In genomic region chr17:77436481-77436880, GRCh38 we compare ENCODE assay signal across 8 cellular contexts.
DNase-seq lines count a peak whose midpoint lies in the region; ATAC-seq, FAIRE-seq and TF ChIP-seq lines count a peak whose summit lies in the region.

No MANE protein-coding gene starts in this region.

- peak overlapping the region; percentile 91 for H3K4me3 Mint-ChIP-seq in activated naive CD4-positive, alpha-beta T cell treated with anti-CD3 and anti-CD28 coated beads, Interleukin-2, amount 10 ng/mL, durations not matched to agents 7 days and 5 days
- H3K4me3 Mint-ChIP-seq in activated T-cell treated with anti-CD3 and anti-CD28 coated beads, Interleukin-2, amount 50 U/mL, for 72 hours = peak overlapping the region; percentile 76 to 90

- CTCF ChIA-PET in activated naive CD4-positive, alpha-beta T cell treated with anti-CD3 and anti-CD28 coated beads, Interleukin-2, amount 10 ng/mL, durations not matched to agents 7 days and 5 days (lab: Charles Lee) = interaction anchor here (1.3 to 13.6 kb wide), 4 partner anchors 8 to 56 kb away, joined by 3 to 119 read pairs (median 6); no protein-coding TSS in a partner anchor

- peaks cover 57% of the 10 kb centered on the region for H3K36me3 Mint-ChIP-seq in activated naive CD4-positive, alpha-beta T cell treated with anti-CD3 and anti-CD28 coated beads, Interleukin-2, amount 10 ng/mL, durations not matched to agents 7 days and 5 days
- H3K36me3 Mint-ChIP-seq in activated naive CD4-positive, alpha-beta T cell treated with anti-CD3 and anti-CD28 coated beads, Interleukin-2, amount 50 U/mL, for 72 hours = peaks cover 11 to 15% of the 10 kb centered on the region in 2 donors
- peaks cover 0 to 2% of the 10 kb centered on the region in 2 donors for H3K36me3 Mint-ChIP-seq in activated T-cell treated with anti-CD3 and anti-CD28 coated beads, Interleukin-2, amount 50 U/mL, for 72 hours (ENCODE audit: insufficient read depth in 2 of 2)

- FAIRE-seq in pancreas (lab: Jason Lieb, UNC) = no peak

- H3K27me3 ChIP-seq in iPS-20b (ENCODE audit: insufficient read depth, low read length) (no peaks in the 10 kb centered on the region), stomach smooth muscle (ENCODE audit: control insufficient read depth in 1 of 2, insufficient read depth in 2 of 2, low read length in 2 of 2) (no peaks in the 10 kb centered on the region), pancreas (no peaks in the 10 kb centered on the region)

- H3K27ac ChIP-seq in iPS-20b (ENCODE audit: low read length) (no peak overlapping the region), stomach smooth muscle (ENCODE audit: low read length) (peak overlapping the region; percentile 62), pancreas (no peak overlapping the region)

- H3K4me1 Mint-ChIP-seq in activated naive CD4-positive, alpha-beta T cell treated with anti-CD3 and anti-CD28 coated beads, Interleukin-2, amount 10 ng/mL, durations not matched to agents 7 days and 5 days = peaks cover 97% of the 10 kb centered on the region
- H3K4me1 Mint-ChIP-seq in activated T-cell treated with anti-CD3 and anti-CD28 coated beads, Interleukin-2, amount 50 U/mL, for 72 hours (ENCODE audit: low read depth) = peaks cover 100% of the 10 kb centered on the region

- H3K4me3 ChIP-seq in iPS-20b (ENCODE audit: low read length) (peak overlapping the region; percentile 44; the same call in 1 of the 2 replicates), stomach smooth muscle (ENCODE audit: low read length in 2 of 2) (peak overlapping the region in 1 of 2 donors; percentile 22), pancreas (no peak overlapping the region)

- no peak for DNase-seq in activated naive CD4-positive, alpha-beta T cell treated with anti-CD3 and anti-CD28 coated beads, Interleukin-2, amount 10 ng/mL, durations not matched to agents 7 days and 5 days
- DNase-seq in activated naive CD4-positive, alpha-beta T cell treated with anti-CD3 and anti-CD28 coated beads, Interleukin-2, amount 50 U/mL, for 72 hours (ENCODE audit: low spot score in 2 of 2) = no peak
- DNase-seq in activated T-cell treated with anti-CD3 and anti-CD28 coated beads, Interleukin-2, amount 50 U/mL, for 72 hours = no peak
- DNase-seq in COLO668 (lab: John Stamatoyannopoulos, UW; ENCODE audit: unreplicated experiment) (no peak), amygdala (lab: John Stamatoyannopoulos, UW) (no peak), pancreas (no peak)

- H3K4me1 ChIP-seq in iPS-20b (ENCODE audit: insufficient read depth, low read length) = peaks cover 17% of the 10 kb centered on the region
- peaks cover 87% of the 10 kb centered on the region for H3K4me1 ChIP-seq in stomach smooth muscle (ENCODE audit: control insufficient read depth, insufficient read depth, low read length)
- H3K4me1 ChIP-seq in pancreas = peaks cover 0 to 10% (median 0%) of the 10 kb centered on the region in 3 donors

- intact Hi-C loops in pancreas (cut with DNase I) = no loop called here

- no peaks in the 10 kb centered on the region for H3K9me3 ChIP-seq in iPS-20b (ENCODE audit: insufficient read depth, low read depth, low read length)
- H3K9me3 ChIP-seq in stomach smooth muscle (ENCODE audit: control insufficient read depth in 2 of 2, low read length in 2 of 2) = no peaks in the 10 kb centered on the region
- no peaks in the 10 kb centered on the region for H3K9me3 ChIP-seq in pancreas

- H3K36me3 ChIP-seq in iPS-20b (ENCODE audit: insufficient read depth, low read depth, low read length) (no peaks in the 10 kb centered on the region), stomach smooth muscle (ENCODE audit: control insufficient read depth in 2 of 2, insufficient read depth in 2 of 2, low read length in 2 of 2) (peaks cover 0 to 3% of the 10 kb centered on the region in 2 donors), pancreas (no peaks in the 10 kb centered on the region)

- no peak for ATAC-seq in activated naive CD4-positive, alpha-beta T cell treated with anti-CD3 and anti-CD28 coated beads, Interleukin-2, amount 50 U/mL, for 72 hours
- ATAC-seq in activated T-cell treated with anti-CD3 and anti-CD28 coated beads, Interleukin-2, amount 50 U/mL, for 72 hours (replicated peaks in 1 of 2) = no peak
- no peak for ATAC-seq in pancreas

- no peak for TF ChIP-seq CTCF in pancreas (IDR thresholded peaks at IDR 0.05)

- H3K27ac Mint-ChIP-seq in activated naive CD4-positive, alpha-beta T cell treated with anti-CD3 and anti-CD28 coated beads, Interleukin-2, amount 10 ng/mL, durations not matched to agents 7 days and 5 days = peak overlapping the region; percentile 98
- peak overlapping the region in 1 of 2 donors; percentile 90 for H3K27ac Mint-ChIP-seq in activated naive CD4-positive, alpha-beta T cell treated with anti-CD3 and anti-CD28 coated beads, Interleukin-2, amount 50 U/mL, for 72 hours
- H3K27ac Mint-ChIP-seq in activated T-cell treated with anti-CD3 and anti-CD28 coated beads, Interleukin-2, amount 50 U/mL, for 72 hours = peak overlapping the region; percentile 57

- WGBS in pancreas, 2 donors = 80 to 85% methylated on average over 11 of the region's 11 CpGs

- H3K27me3 Mint-ChIP-seq in activated naive CD4-positive, alpha-beta T cell treated with anti-CD3 and anti-CD28 coated beads, Interleukin-2, amount 10 ng/mL, durations not matched to agents 7 days and 5 days = no peaks in the 10 kb centered on the region
- H3K27me3 Mint-ChIP-seq in activated T-cell treated with anti-CD3 and anti-CD28 coated beads, Interleukin-2, amount 50 U/mL, for 72 hours (ENCODE audit: low read depth) = no peaks in the 10 kb centered on the region

- H3K9ac ChIP-seq in iPS-20b (ENCODE audit: low read depth, low read length) = no peak overlapping the region; the same call in 1 of the 2 replicates
- peak overlapping the region in 1 of 2 donors; percentile 36 for H3K9ac ChIP-seq in stomach smooth muscle (ENCODE audit: low read length in 2 of 2)

- no peaks in the 10 kb centered on the region for H3K9me3 Mint-ChIP-seq in activated naive CD4-positive, alpha-beta T cell treated with anti-CD3 and anti-CD28 coated beads, Interleukin-2, amount 10 ng/mL, durations not matched to agents 7 days and 5 days
- no peaks in the 10 kb centered on the region for H3K9me3 Mint-ChIP-seq in activated naive CD4-positive, alpha-beta T cell treated with anti-CD3 and anti-CD28 coated beads, Interleukin-2, amount 50 U/mL, for 72 hours
- no peaks in the 10 kb centered on the region for H3K9me3 Mint-ChIP-seq in activated T-cell treated with anti-CD3 and anti-CD28 coated beads, Interleukin-2, amount 50 U/mL, for 72 hours
